In genomic region chr19:43624933-43625332, GRCh38 we compare ENCODE assay signal across 8 cellular contexts. TPM values are rescaled to one million over a fixed set of nuclear protein-coding genes. Genes with fewer than 3 reads are reported as not detected.
A peak's percentile ranks its signal among the peaks of the same experiment; 100 is the strongest.
DNase-seq lines count a peak whose midpoint lies in the region; ATAC-seq and TF ChIP-seq lines count a peak whose summit lies in the region.

No MANE protein-coding gene starts in this region.

- in situ Hi-C loops in transverse colon (cut with MboI; ENCODE audit: low pct_ligation_motif_present in 1 of 4, low pct_unique_long_range_greater_than_20kb in 1 of 4, low sequenced_read_pairs in 3 of 4), result no loop called here

- no peaks in the 10 kb centered on the region for H3K36me3 Mint-ChIP-seq in T-helper 2 cell treated with Interferon-gamma antibody and Interleukin-4, amounts not matched to agents 5 μg/mL and 100 μg/mL, for 36 hours (ENCODE audit: low read depth)
- no peaks in the 10 kb centered on the region for H3K36me3 Mint-ChIP-seq in activated naive CD8-positive, alpha-beta T cell treated with anti-CD3 and anti-CD28 coated beads, Interleukin-2, amount 50 U/mL, for 24 hours (ENCODE audit: low read depth)

- no peak for TF ChIP-seq POLR2A in transverse colon (IDR thresholded peaks at IDR 0.05)

- H3K27me3 ChIP-seq in GM06990 (replicated peaks; ENCODE audit: control insufficient read depth, insufficient read depth, low read length), result no peaks in the 10 kb centered on the region
- H3K27me3 ChIP-seq in transverse colon, result no peaks in the 10 kb centered on the region

- H3K27me3 Mint-ChIP-seq in T-helper 2 cell treated with Interferon-gamma antibody and Interleukin-4, amounts not matched to agents 5 μg/mL and 100 μg/mL, for 36 hours (ENCODE audit: low read depth), result peaks cover 11% of the 10 kb centered on the region
- peaks cover 2% of the 10 kb centered on the region for H3K27me3 Mint-ChIP-seq in activated naive CD8-positive, alpha-beta T cell treated with anti-CD3 and anti-CD28 coated beads, Interleukin-2, amount 50 U/mL, for 24 hours

- no peak overlapping the region for H3K4me3 Mint-ChIP-seq in T-helper 2 cell treated with Interferon-gamma antibody and Interleukin-4, amounts not matched to agents 5 μg/mL and 100 μg/mL, for 36 hours
- H3K4me3 Mint-ChIP-seq in activated naive CD8-positive, alpha-beta T cell treated with anti-CD3 and anti-CD28 coated beads, Interleukin-2, amount 50 U/mL, for 24 hours, result no peak overlapping the region

- H3K27ac Mint-ChIP-seq in T-helper 2 cell treated with Interferon-gamma antibody and Interleukin-4, amounts not matched to agents 5 μg/mL and 100 μg/mL, for 36 hours, result no peak overlapping the region
- no peak overlapping the region for H3K27ac Mint-ChIP-seq in activated naive CD8-positive, alpha-beta T cell treated with anti-CD3 and anti-CD28 coated beads, Interleukin-2, amount 50 U/mL, for 24 hours

- peaks cover 20% of the 10 kb centered on the region for H3K4me1 Mint-ChIP-seq in T-helper 2 cell treated with Interferon-gamma antibody and Interleukin-4, amounts not matched to agents 5 μg/mL and 100 μg/mL, for 36 hours (ENCODE audit: low read depth)
- H3K4me1 Mint-ChIP-seq in activated naive CD8-positive, alpha-beta T cell treated with anti-CD3 and anti-CD28 coated beads, Interleukin-2, amount 50 U/mL, for 24 hours, result peaks cover 21% of the 10 kb centered on the region

- no peaks in the 10 kb centered on the region for H3K9me3 ChIP-seq in transverse colon

- H3K36me3 ChIP-seq in GM06990 (ENCODE audit: control insufficient read depth, insufficient read depth, low read length) (no peaks in the 10 kb centered on the region), transverse colon (no peaks in the 10 kb centered on the region)

- H3K9me3 Mint-ChIP-seq in T-helper 2 cell treated with Interferon-gamma antibody and Interleukin-4, amounts not matched to agents 5 μg/mL and 100 μg/mL, for 36 hours, result no peaks in the 10 kb centered on the region
- H3K9me3 Mint-ChIP-seq in activated naive CD8-positive, alpha-beta T cell treated with anti-CD3 and anti-CD28 coated beads, Interleukin-2, amount 50 U/mL, for 24 hours, result no peaks in the 10 kb centered on the region

- peak; percentile 55 for TF ChIP-seq CTCF in GM06990 (IDR thresholded peaks at IDR 0.05; ENCODE audit: insufficient read depth, low read length, poor library complexity, severe bottlenecking)
- peak in 1 of 5 experiments; percentile 26 for TF ChIP-seq CTCF in transverse colon (IDR thresholded peaks at IDR 0.05)

- no peak overlapping the region for H3K27ac ChIP-seq in transverse colon

- no peak for TF ChIP-seq EP300 in transverse colon (IDR thresholded peaks at IDR 0.05; ENCODE audit: low read depth)

- peak; percentile 66 for DNase-seq in GM06990 (ENCODE audit: extremely low read depth, insufficient read length)
- DNase-seq in T-helper 2 cell treated with Interferon-gamma antibody and Interleukin-4, amounts not matched to agents 5 μg/mL and 100 μg/mL, for 36 hours (ENCODE audit: low spot score), result peak; percentile 79
- peak; percentile 88 for DNase-seq in activated naive CD8-positive, alpha-beta T cell treated with anti-CD3 and anti-CD28 coated beads, Interleukin-2, amount 50 U/mL, for 24 hours
- peak; percentile 26 for DNase-seq in mucosa of gallbladder (ENCODE audit: low spot score)
- peak; percentile 82 for DNase-seq in transverse colon
- no peak for DNase-seq in amniotic stem cell (lab: John Stamatoyannopoulos, UW)
- DNase-seq in NCI-H524 (lab: John Stamatoyannopoulos, UW), result no peak

- H3K4me3 ChIP-seq in GM06990 (replicated peaks; ENCODE audit: low read depth, low read length) (no peak overlapping the region), transverse colon (no peak overlapping the region)

- 47% methylated on average over 17 of the region's 30 CpGs; no CpG with 5 or more reads in 1 of the 2 donors for WGBS in transverse colon (ENCODE audit: low coverage in 1 of 2), 2 donors

- peak; percentile 78 for ATAC-seq in activated naive CD8-positive, alpha-beta T cell treated with anti-CD3 and anti-CD28 coated beads, Interleukin-2, amount 50 U/mL, for 24 hours
- no peak for ATAC-seq in GM19463 (IDR thresholded peaks at IDR 0.05; ENCODE audit: unreplicated experiment)

- intact Hi-C loops in transverse colon (cut with DNase I; ENCODE audit: low total_unique reads), result no loop called here

- H3K4me1 ChIP-seq in transverse colon, result peaks cover 0 to 15% (median 8%) of the 10 kb centered on the region in 4 donors

RNA-seq across cellular contexts. Expression of gene ZNF428, which starts 5.5 kb away (rescaled TPM):
- 54.4 TPM for total RNA-seq in mucosa of gallbladder
- 10 to 100 TPM in 3 of 4 donors, 1 to 10 TPM in 1; 3.0 to 17.1 (median 15.1) TPM for total RNA-seq in transverse colon

RNA-seq across cellular contexts. Expression of gene SRRM5, which starts 13.0 kb away (rescaled TPM):
- total RNA-seq in mucosa of gallbladder (0.52 TPM), transverse colon (1 to 10 TPM in 1 of 4 donors, under 1 TPM in 2, not detected in 1; 0.14 to 2.2 (median 0.64) TPM)

RNA-seq across cellular contexts. Expression of gene CADM4, which starts 14.7 kb away (rescaled TPM):
- total RNA-seq in mucosa of gallbladder (20.6 TPM), transverse colon (1 to 10 TPM in 3 of 4 donors, not detected in 1; 2.5 to 4.0 (median 3.7) TPM)

RNA-seq across cellular contexts. Expression of gene ZNF576, which starts 28.5 kb away (rescaled TPM):
- total RNA-seq in mucosa of gallbladder (17.9 TPM), transverse colon (10 to 100 TPM in 2 of 4 donors, 1 to 10 TPM in 2; 3.7 to 11.9 (median 9.8) TPM)

RNA-seq across cellular contexts. Expression of gene IRGQ, which starts 29.0 kb away (rescaled TPM):
- total RNA-seq in mucosa of gallbladder (35.7 TPM), transverse colon (10 to 100 TPM; 15.7 to 32.5 (median 24.7) TPM)

Comparison
In these comparisons a context has a peak if more than half of its experiments do, and no peak if none do; other contexts are left out.
1. DNase-seq: peak in GM06990 (single experiment), T-helper 2 cell treated with Interferon-gamma antibody and Interleukin-4, amounts not matched to agents 5 μg/mL and 100 μg/mL, for 36 hours (single experiment), activated naive CD8-positive, alpha-beta T cell treated with anti-CD3 and anti-CD28 coated beads, Interleukin-2, amount 50 U/mL, for 24 hours (single experiment), mucosa of gallbladder (single experiment) and transverse colon (single experiment); none in amniotic stem cell (single experiment) and NCI-H524 (0 of 2).